Comparison of ENCODE assay signal across 8 cellular contexts in genomic region chr13:49791214-49791752, GRCh38. TPM values are rescaled to one million over a fixed set of nuclear protein-coding genes. Genes with fewer than 3 reads are reported as not detected.
DNase-seq lines count a peak whose midpoint lies in the region; ATAC-seq and TF ChIP-seq lines count a peak whose summit lies in the region.

No MANE protein-coding gene starts in this region.

- H3K27ac ChIP-seq in effector memory CD4-positive, alpha-beta T cell (ENCODE audit: insufficient read depth, low read length, poor library complexity, severe bottlenecking): peak overlapping the region; percentile 73

- H3K27me3 Mint-ChIP-seq in HFFc6 (ENCODE audit: insufficient read depth): peaks cover 2% of the 10 kb centered on the region; the same call in 1 of the 2 replicates

- H3K27ac Mint-ChIP-seq in HFFc6: peak overlapping the region; percentile 92

- DNase-seq in DMS153 treated with DMSO at 0.1 percent for 48 hours (lab: John Stamatoyannopoulos, UW; ENCODE audit: unreplicated experiment) (peak; percentile 22), HFFc6 (no peak), RPMI8226 (peak; percentile 77), H4 (ENCODE audit: low spot score) (no peak)
- no peak for DNase-seq in effector memory CD4-positive, alpha-beta T cell

- peak overlapping the region; percentile 84 for H3K4me3 ChIP-seq in effector memory CD4-positive, alpha-beta T cell (ENCODE audit: insufficient read depth, low read depth, low read length, poor library complexity, severe bottlenecking)
- H3K4me3 ChIP-seq in mononuclear cell (ENCODE audit: low read length): peak overlapping the region; percentile 72

- no peaks in the 10 kb centered on the region for H3K27me3 ChIP-seq in effector memory CD4-positive, alpha-beta T cell (replicated peaks; ENCODE audit: control insufficient read depth, insufficient read depth, low read length, poor library complexity, severe bottlenecking)
- H3K27me3 ChIP-seq in mononuclear cell (ENCODE audit: insufficient read depth, low read length): no peaks in the 10 kb centered on the region

- peaks cover 18% of the 10 kb centered on the region for H3K36me3 Mint-ChIP-seq in HFFc6 (ENCODE audit: low read depth)

- H3K4me1 Mint-ChIP-seq in HFFc6 (ENCODE audit: low read depth): peaks cover 47% of the 10 kb centered on the region

- no peak for TF ChIP-seq CTCF in HFFc6 (IDR thresholded peaks at IDR 0.05)

- no peaks in the 10 kb centered on the region for H3K9me3 ChIP-seq in effector memory CD4-positive, alpha-beta T cell (ENCODE audit: control insufficient read depth, low read length)
- no peaks in the 10 kb centered on the region for H3K9me3 ChIP-seq in mononuclear cell (ENCODE audit: low read depth, low read length)

- H3K4me3 Mint-ChIP-seq in HFFc6: peak overlapping the region; percentile 97

- H3K9me3 Mint-ChIP-seq in HFFc6: no peaks in the 10 kb centered on the region

- ATAC-seq in GM18868 (IDR thresholded peaks at IDR 0.05; ENCODE audit: unreplicated experiment) (no peak), GM18511 (IDR thresholded peaks at IDR 0.05; ENCODE audit: unreplicated experiment) (no peak)

- H3K4me1 ChIP-seq in effector memory CD4-positive, alpha-beta T cell (ENCODE audit: control insufficient read depth, insufficient read depth, low read length, poor library complexity, severe bottlenecking): peaks cover 3% of the 10 kb centered on the region
- H3K4me1 ChIP-seq in mononuclear cell (ENCODE audit: insufficient read depth, low read length): peaks cover 32% of the 10 kb centered on the region

- H3K36me3 ChIP-seq in effector memory CD4-positive, alpha-beta T cell (ENCODE audit: control insufficient read depth, insufficient read depth, low read length): no peaks in the 10 kb centered on the region

RNA-seq across cellular contexts. Expression of gene KPNA3, which starts 1.2 kb away (rescaled TPM):
- total RNA-seq in HFFc6 (2021; fragmentation: NEBNext Ultra II Directional; extraction: Animal tissue kit (Norgen Biotek cat#: 25700)): 10 to 100 TPM; 57.2 to 74.4 (median 65.6) TPM
- 26.8 TPM for total RNA-seq in mononuclear cell
- 11.6 and 19.2 TPM in 2 replicates for total RNA-seq in H4 (2014; rRNA removed; shearing (Covaris generic))

Comparison
In these comparisons a context has a peak if more than half of its experiments do, and no peak if none do; other contexts are left out.
1. DNase-seq: peak in DMS153 treated with DMSO at 0.1 percent for 48 hours (single experiment) and RPMI8226 (single experiment); none in HFFc6 (single experiment), effector memory CD4-positive, alpha-beta T cell (0 of 3) and H4 (single experiment).